In genomic region chr1:226110249-226111108, GRCh38 we compare ENCODE assay signal across 8 cellular contexts. TPM values are rescaled to one million over a fixed set of nuclear protein-coding genes. Genes with fewer than 3 reads are reported as not detected.
DNase-seq lines count a peak whose midpoint lies in the region; ATAC-seq lines count a peak whose summit lies in the region.

No MANE protein-coding gene starts in this region.

- H3K4me3 Mint-ChIP-seq in IgD-negative memory B cell, result peak overlapping the region; percentile 79 to 97 (median 95)

- peak overlapping the region; percentile 96 to 99 (median 97) for H3K27ac Mint-ChIP-seq in IgD-negative memory B cell

- intact Hi-C loops in sciatic nerve (cut with DNase I), result no loop called here

- DNase-seq in ELF-1 (ENCODE audit: low read depth, low spot score) (peak; percentile 52), T-helper 1 cell (peak; percentile 28 to 70 (median 37)), astrocyte of the hippocampus (ENCODE audit: low read depth, low spot score) (peak; percentile 79), hypothalamus (lab: John Stamatoyannopoulos, UW) (peak in 43 of 51 donors; percentile 15 to 91 (median 66)), sciatic nerve (ENCODE audit: low spot score) (peak; percentile 81), NCI-H526 treated with DMSO at 0.1 percent for 48 hours (lab: John Stamatoyannopoulos, UW) (no peak)

- H3K27me3 Mint-ChIP-seq in IgD-negative memory B cell, result no peaks in the 10 kb centered on the region

- ATAC-seq in GM21526 (IDR thresholded peaks at IDR 0.05; ENCODE audit: low FRiP score, unreplicated experiment) (peak; percentile 74), sciatic nerve (peak; percentile 59)

- H3K36me3 Mint-ChIP-seq in IgD-negative memory B cell, result no peaks in the 10 kb centered on the region

- no peaks in the 10 kb centered on the region for H3K9me3 Mint-ChIP-seq in IgD-negative memory B cell

- peaks cover 36 to 38% (median 36%) of the 10 kb centered on the region in 3 donors for H3K4me1 Mint-ChIP-seq in IgD-negative memory B cell

RNA-seq across cellular contexts. Expression of gene H3-3A, which starts 48.0 kb away (rescaled TPM):
- 1,011 TPM for polyA plus RNA-seq in IgD-negative memory B cell
- 314 TPM for total RNA-seq in sciatic nerve
